1 cellular context compared by ENCODE assay signal in genomic region chr10:95693668-95694534, GRCh38.
TF ChIP-seq lines count a peak whose summit lies in the region.

Gene TCTN3 (minus strand): TSS chr10:95693927. CDS start chr10:95693899, 28 bp downstream.

TF ChIP-seq in K562, 482 proteins besides CTCF, POLR2A, EP300 and RAD21 (continued from another document and continues in another):
- TF ChIP-seq POLR2B (IDR thresholded peaks at IDR 0.05; ENCODE audit: low read depth, partially characterized antibody) = peak; percentile 48
- no peak for TF ChIP-seq NCOA6 (IDR thresholded peaks at IDR 0.05)
- no peak for TF ChIP-seq ZNF77 (CRISPR knock-in tag; IDR thresholded peaks at IDR 0.05)
- TF ChIP-seq RNF2 (IDR thresholded peaks at IDR 0.05) = no peak
- TF ChIP-seq E2F4 (CRISPR knock-in tag; IDR thresholded peaks at IDR 0.05; ENCODE audit: low read depth) = 0 out of 2 replicates have a peak, but pooled peaks have one; percentile 26
- no peak for TF ChIP-seq ZNF699 (CRISPR knock-in tag; IDR thresholded peaks at IDR 0.05; ENCODE audit: insufficient replicate concordance)
- TF ChIP-seq PCBP1 (IDR thresholded peaks at IDR 0.05; ENCODE audit: low read depth, low read length, poor library complexity, severe bottlenecking) = no peak
- no peak for TF ChIP-seq ZNF644 (tag; IDR thresholded peaks at IDR 0.05; ENCODE audit: low read depth)
- TF ChIP-seq MYC (IDR thresholded peaks at IDR 0.05; ENCODE audit: low read depth, low read length) = peak; percentile 86
- TF ChIP-seq MYC (CRISPR knock-in tag; IDR thresholded peaks at IDR 0.05; ENCODE audit: borderline replicate concordance, low read depth) = no peak
- TF ChIP-seq FOXK2 (conservative IDR thresholded peaks at IDR 0.05 in 1 of 2, IDR thresholded peaks at IDR 0.05 in 1 of 2; ENCODE audit: low read depth in 2 of 2) = 0 out of 4 replicates have a peak, but pooled peaks of 1 of the 2 experiments have one; percentile 32
- TF ChIP-seq ZNF431 (CRISPR knock-in tag; IDR thresholded peaks at IDR 0.05) = no peak
- no peak; the same call in 1 of the 2 replicates for TF ChIP-seq FOXM1 (IDR thresholded peaks at IDR 0.05; ENCODE audit: low read depth)
- no peak for TF ChIP-seq FOXM1 (CRISPR knock-in tag; IDR thresholded peaks at IDR 0.05; ENCODE audit: low read depth)
- TF ChIP-seq SP1 (CRISPR knock-in tag; IDR thresholded peaks at IDR 0.05) = peak; percentile 81
- TF ChIP-seq TCF3 (CRISPR knock-in tag; IDR thresholded peaks at IDR 0.05) = no peak
- TF ChIP-seq TSC22D4 (tag; IDR thresholded peaks at IDR 0.05) = no peak
- no peak for TF ChIP-seq THRAP3 (IDR thresholded peaks at IDR 0.05; ENCODE audit: borderline replicate concordance)
- TF ChIP-seq ZNF384 (IDR thresholded peaks at IDR 0.05; ENCODE audit: low read depth, low read length) = peak; percentile 74; the same call in 1 of the 2 replicates
- TF ChIP-seq FOXJ3 (CRISPR knock-in tag; IDR thresholded peaks at IDR 0.05) = no peak
- TF ChIP-seq GTF2F1 (IDR thresholded peaks at IDR 0.05; ENCODE audit: low read depth, low read length) = 0 out of 2 replicates have a peak, but pooled peaks have one; percentile 14
- TF ChIP-seq ESRRA (IDR thresholded peaks at IDR 0.05; ENCODE audit: borderline replicate concordance, low read depth) = peak; percentile 79; the same call in 1 of the 2 replicates
- no peak for TF ChIP-seq MTA2 (IDR thresholded peaks at IDR 0.05; ENCODE audit: low read depth)
- TF ChIP-seq SMARCA4 (IDR thresholded peaks at IDR 0.05) = no peak
- no peak for TF ChIP-seq BRD9 (IDR thresholded peaks at IDR 0.05; ENCODE audit: low read depth, partially characterized antibody)
- TF ChIP-seq FUS (optimal IDR thresholded peaks at IDR 0.05; ENCODE audit: low read depth, low read length) = no peak
- peak; percentile 78 for TF ChIP-seq POLR2G (IDR thresholded peaks at IDR 0.05; ENCODE audit: low read depth, low read length)
- no peak for TF ChIP-seq ZBTB26 (CRISPR knock-in tag; IDR thresholded peaks at IDR 0.05)
- no peak for TF ChIP-seq PURB (CRISPR knock-in tag; IDR thresholded peaks at IDR 0.05; ENCODE audit: low read depth)
- TF ChIP-seq PRMT5 (CRISPR knock-in tag; IDR thresholded peaks at IDR 0.05) = no peak
- TF ChIP-seq GABPB1 (CRISPR knock-in tag; IDR thresholded peaks at IDR 0.05) = peak; percentile 76; the same call in 1 of the 2 replicates
- TF ChIP-seq E4F1 (CRISPR knock-in tag; IDR thresholded peaks at IDR 0.05; ENCODE audit: borderline replicate concordance) = no peak
- TF ChIP-seq NKRF (IDR thresholded peaks at IDR 0.05; ENCODE audit: borderline replicate concordance) = peak; percentile 92
- peak; percentile 61 for TF ChIP-seq TBP (optimal IDR thresholded peaks at IDR 0.05; ENCODE audit: low read depth, low read length)
- no peak for TF ChIP-seq ZNF449 (CRISPR knock-in tag; IDR thresholded peaks at IDR 0.05)
- TF ChIP-seq RHOXF2B (CRISPR knock-in tag; conservative IDR thresholded peaks at IDR 0.05) = no peak
- TF ChIP-seq SRSF3 (IDR thresholded peaks at IDR 0.05; ENCODE audit: insufficient read depth, low read length) = no peak
- peak; percentile 78 for TF ChIP-seq RBFOX2 (IDR thresholded peaks at IDR 0.05; ENCODE audit: low read depth, low read length)
- no peak for TF ChIP-seq JUND (IDR thresholded peaks at IDR 0.05; ENCODE audit: borderline replicate concordance, low read depth, low read length)
- peak; percentile 10; the same call in 1 of the 3 replicates for TF ChIP-seq JUND (tag; IDR thresholded peaks at IDR 0.05; ENCODE audit: borderline replicate concordance, low read depth, low read length)
- no peak for TF ChIP-seq CBFA2T3 (IDR thresholded peaks at IDR 0.05)
- TF ChIP-seq ILF3 (IDR thresholded peaks at IDR 0.05; ENCODE audit: borderline replicate concordance) = no peak
- TF ChIP-seq KLF16 (IDR thresholded peaks at IDR 0.05) = peak; percentile 12; the same call in 1 of the 2 replicates
- no peak for TF ChIP-seq HDAC2 (IDR thresholded peaks at IDR 0.05)
- peak in 1 of 2 experiments; percentile 77; a peak in 2 of 4 replicates for TF ChIP-seq RCOR1 (IDR thresholded peaks at IDR 0.05; ENCODE audit: borderline replicate concordance in 1 of 2, low read depth in 2 of 2, low read length in 2 of 2)
- TF ChIP-seq ZNF444 (CRISPR knock-in tag; IDR thresholded peaks at IDR 0.05) = no peak
- no peak for TF ChIP-seq SPI1 (IDR thresholded peaks at IDR 0.05; ENCODE audit: borderline replicate concordance, low read depth, low read length)
- TF ChIP-seq PREB (CRISPR knock-in tag; IDR thresholded peaks at IDR 0.05) = no peak
- peak; percentile 72 for TF ChIP-seq CXXC5 (CRISPR knock-in tag; IDR thresholded peaks at IDR 0.05)
- TF ChIP-seq MECOM (CRISPR knock-in tag; IDR thresholded peaks at IDR 0.05) = no peak
- no peak for TF ChIP-seq ZBTB49 (CRISPR knock-in tag; IDR thresholded peaks at IDR 0.05; ENCODE audit: borderline replicate concordance)
- peak; percentile 96 for TF ChIP-seq EGR1 (conservative IDR thresholded peaks at IDR 0.05)
- TF ChIP-seq RBM34 (IDR thresholded peaks at IDR 0.05; ENCODE audit: borderline replicate concordance, insufficient read depth, low read length) = no peak
- TF ChIP-seq ZNF592 (IDR thresholded peaks at IDR 0.05) = no peak
